Comparison of ENCODE assay signal across 11 cellular contexts in the genomic region with DNA sequence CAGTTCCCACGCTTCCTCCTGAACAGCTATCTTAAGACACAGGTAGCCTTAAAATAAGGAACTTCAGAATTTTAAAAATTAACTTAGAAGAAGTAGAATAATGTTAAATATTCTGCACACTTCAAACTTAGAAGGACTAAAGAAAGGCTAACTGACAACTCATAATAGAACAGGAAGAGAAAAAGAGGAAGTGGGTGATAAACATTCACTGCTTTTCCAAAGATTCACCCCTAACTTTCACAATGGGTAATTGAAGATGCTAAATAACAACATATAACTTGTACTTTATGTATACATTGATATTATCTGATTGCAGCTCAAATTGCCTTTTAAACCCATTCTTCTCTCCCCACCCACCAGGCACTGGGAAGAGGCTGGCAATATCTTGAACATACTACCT.
A peak's percentile ranks its signal among the peaks of the same experiment; 100 is the strongest.
DNase-seq lines count a peak whose midpoint lies in the region; ATAC-seq lines count a peak whose summit lies in the region.
"Had no signal": no experiment of that assay in that cellular context is flagged by ENCODE, and none has a peak within 500 bp of the region (broad histone marks: within the 10 kb centered on the region; RNA-seq: fewer than 3 reads in every experiment).

No MANE protein-coding gene starts in this region.

- ATAC-seq in GM19397 (IDR thresholded peaks at IDR 0.05; ENCODE audit: unreplicated experiment) (peak; percentile 46), HG02943 (IDR thresholded peaks at IDR 0.05; ENCODE audit: low read depth, unreplicated experiment) (peak; percentile 66)
- no peak for ATAC-seq in naive thymus-derived CD8-positive, alpha-beta T cell
- ATAC-seq: Panc1 had no signal

- no peak overlapping the region for H3K4me3 Mint-ChIP-seq in naive thymus-derived CD8-positive, alpha-beta T cell
- H3K4me3 Mint-ChIP-seq: brain had no signal

- DNase-seq in CD1c-positive myeloid dendritic cell (ENCODE audit: extremely low spot score) (peak; percentile 81), MV-4-11 (lab: John Stamatoyannopoulos, UW) (peak; percentile 84), kidney tubule cell (ENCODE audit: low spot score) (no peak), DMS114 treated with DMSO at 0.1 percent for 48 hours (lab: John Stamatoyannopoulos, UW; ENCODE audit: unreplicated experiment) (no peak), NCI-H2227 (lab: John Stamatoyannopoulos, UW; ENCODE audit: unreplicated experiment) (no peak)
- no peak for DNase-seq in naive thymus-derived CD8-positive, alpha-beta T cell
- DNase-seq: ACHN had no signal

- H3K27ac Mint-ChIP-seq in naive thymus-derived CD8-positive, alpha-beta T cell, result no peak overlapping the region
- H3K27ac Mint-ChIP-seq: brain had no signal

- peaks cover 0 to 6% (median 0%) of the 10 kb centered on the region in 9 donors for H3K9me3 Mint-ChIP-seq in naive thymus-derived CD8-positive, alpha-beta T cell

- peaks cover 0 to 35% (median 4%) of the 10 kb centered on the region in 4 donors for H3K4me1 Mint-ChIP-seq in naive thymus-derived CD8-positive, alpha-beta T cell
- H3K4me1 Mint-ChIP-seq: brain had no signal

- H3K27me3 Mint-ChIP-seq in naive thymus-derived CD8-positive, alpha-beta T cell, result peaks cover 3 to 16% (median 7%) of the 10 kb centered on the region in 5 donors

- no peaks in the 10 kb centered on the region for H3K36me3 Mint-ChIP-seq in naive thymus-derived CD8-positive, alpha-beta T cell
- H3K36me3 Mint-ChIP-seq: brain had no signal

- POLR2A ChIA-PET in naive thymus-derived CD8-positive, alpha-beta T cell (lab: Charles Lee), result no interaction called here

Comparison
In these comparisons a context has a peak if more than half of its experiments do, and no peak if none do; other contexts are left out.
1. DNase-seq: peak in CD1c-positive myeloid dendritic cell (single experiment) and MV-4-11 (single experiment); none in kidney tubule cell (single experiment), DMS114 treated with DMSO at 0.1 percent for 48 hours (single experiment), NCI-H2227 (single experiment) and naive thymus-derived CD8-positive, alpha-beta T cell (0 of 10).
2. ATAC-seq: peak in GM19397 (single experiment) and HG02943 (single experiment); none in naive thymus-derived CD8-positive, alpha-beta T cell (0 of 2).